ENCODE assay signal across 23 cellular contexts in the genomic region with DNA sequence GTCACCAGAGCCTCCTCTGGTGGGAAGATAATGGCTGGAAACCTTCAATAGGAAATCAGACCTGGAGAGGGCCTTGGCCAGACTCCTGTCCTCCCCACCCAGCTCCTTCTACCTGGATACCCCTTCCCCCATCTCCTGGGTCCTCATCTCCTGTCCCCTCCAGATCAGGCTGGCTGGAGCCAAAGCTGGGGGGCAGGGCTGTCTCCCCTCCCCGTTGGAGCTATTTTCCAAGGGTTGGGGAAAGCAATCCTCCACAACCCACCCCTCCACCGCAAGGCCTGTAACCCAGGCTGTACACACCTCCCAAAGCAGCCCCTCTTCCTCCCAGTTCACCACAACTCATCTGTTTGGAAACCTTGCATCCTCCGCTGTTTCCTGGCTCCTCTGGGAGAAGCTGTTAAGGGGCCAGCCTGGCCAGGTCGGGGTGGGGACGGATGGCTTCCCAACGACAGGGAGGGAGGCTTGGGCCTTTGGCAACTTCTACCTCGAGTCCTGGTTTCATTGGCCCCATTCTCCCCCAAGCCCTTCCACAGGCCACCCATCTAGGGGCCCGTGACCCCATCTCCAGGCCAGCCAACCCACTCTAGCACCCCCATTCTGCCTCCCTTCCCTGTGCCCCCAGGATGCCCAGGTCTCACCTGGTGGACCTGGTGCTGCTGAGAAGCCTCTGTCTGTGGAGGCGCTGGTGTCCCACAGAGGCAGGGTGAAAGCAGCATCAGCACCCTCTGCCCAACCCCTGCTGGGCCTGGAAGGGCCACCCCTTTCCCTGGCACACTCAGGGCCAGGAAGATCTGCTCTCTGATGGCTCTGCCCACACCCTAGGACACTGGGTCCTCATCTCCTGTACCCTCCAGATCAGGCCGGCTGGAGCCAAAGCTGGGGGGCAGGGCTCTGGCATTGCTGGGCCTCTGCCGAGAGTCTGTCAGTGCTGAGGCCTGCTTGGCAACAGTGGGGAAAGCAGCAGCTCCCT. TPM values are rescaled to one million over a fixed set of nuclear protein-coding genes. Genes with fewer than 3 reads are reported as not detected.
DNase-seq lines count a peak whose midpoint lies in the region; ATAC-seq and TF ChIP-seq lines count a peak whose summit lies in the region.
"Had no signal": no experiment of that assay in that cellular context is flagged by ENCODE, and none has a peak within 500 bp of the region (broad histone marks: within the 10 kb centered on the region; RNA-seq: fewer than 3 reads in every experiment).

No MANE protein-coding gene starts in this region.

- no peaks in the 10 kb centered on the region for H3K9me3 Mint-ChIP-seq in activated T-cell treated with anti-CD3 and anti-CD28 coated beads, Interleukin-2, amount 50 U/mL, for 4 hours
- H3K9me3 Mint-ChIP-seq: activated T-helper 1 cell treated with anti-CD3 and anti-CD28 coated beads, Interleukin-12 subunit alpha, Interleukin-12 subunit beta, Interleukin-2, Interleukin-4 antibody, amounts not matched to agents 30 ng/mL and 10 ng/mL and 1 ng/mL, durations not matched to agents 14 hours and 24 hours and 36 hours; CD8-positive, alpha-beta T cell had no signal

- H3K27me3 Mint-ChIP-seq in activated T-cell treated with anti-CD3 and anti-CD28 coated beads, Interleukin-2, amount 50 U/mL, for 4 hours (ENCODE audit: low read depth): peaks cover 30% of the 10 kb centered on the region

- H3K4me1 Mint-ChIP-seq in activated T-cell treated with anti-CD3 and anti-CD28 coated beads, Interleukin-2, amount 50 U/mL, for 4 hours (ENCODE audit: low read depth): no peaks in the 10 kb centered on the region

- ATAC-seq in left cardiac atrium (peak; percentile 49 to 58), sciatic nerve (no peak)
- no peak for ATAC-seq in activated T-cell treated with anti-CD3 and anti-CD28 coated beads, Interleukin-2, amount 50 U/mL, for 4 hours
- ATAC-seq: CD8-positive, alpha-beta T cell had no signal

- TF ChIP-seq CTCF in GM20000 (IDR thresholded peaks at IDR 0.05; ENCODE audit: extremely low read depth, missing control alignments): no peak

- no peaks in the 10 kb centered on the region for H3K36me3 Mint-ChIP-seq in activated T-cell treated with anti-CD3 and anti-CD28 coated beads, Interleukin-2, amount 50 U/mL, for 4 hours (ENCODE audit: insufficient read depth)
- H3K36me3 Mint-ChIP-seq: activated naive CD8-positive, alpha-beta T cell; CD8-positive, alpha-beta T cell had no signal

- DNase-seq in D341Med (ENCODE audit: low spot score): peak; percentile 27
- peak; percentile 4 for DNase-seq in GM20000 (ENCODE audit: low spot score)
- no peak for DNase-seq in left cardiac atrium
- DNase-seq in sciatic nerve (ENCODE audit: low spot score): peak; percentile 39
- no peak for DNase-seq in kidney tubule cell (ENCODE audit: low spot score)
- no peak for DNase-seq in activated T-cell treated with anti-CD3 and anti-CD28 coated beads, Interleukin-2, amount 50 U/mL, for 4 hours
- DNase-seq in iPS-NIHi7 (ENCODE audit: extremely low spot score): no peak
- DNase-seq: CD8-positive, alpha-beta T cell; cerebellar nuclear complex; DMS53; effector memory CD4-positive, alpha-beta T cell; GDM1; mesenchymal stem cell; NCI-H187; NCI-H82; OCI-M1; SHP77 treated with DMSO at 0.1 percent for 48 hours had no signal

- no peak overlapping the region for H3K4me3 Mint-ChIP-seq in activated T-cell treated with anti-CD3 and anti-CD28 coated beads, Interleukin-2, amount 50 U/mL, for 4 hours
- H3K4me3 Mint-ChIP-seq: activated naive CD8-positive, alpha-beta T cell; activated T-helper 1 cell treated with anti-CD3 and anti-CD28 coated beads, Interleukin-12 subunit alpha, Interleukin-12 subunit beta, Interleukin-2, Interleukin-4 antibody, amounts not matched to agents 30 ng/mL and 10 ng/mL and 1 ng/mL, durations not matched to agents 14 hours and 24 hours and 36 hours; CD8-positive, alpha-beta T cell had no signal

- intact Hi-C loops in left cardiac atrium (cut with DNase I): no loop called here
- intact Hi-C loops in sciatic nerve (cut with DNase I): no loop called here

RNA-seq across cellular contexts. Expression of a gene that starts 22.1 kb away (rescaled TPM):
- not detected for total RNA-seq in left cardiac atrium
- not detected for total RNA-seq in sciatic nerve
- total RNA-seq in activated T-cell treated with anti-CD3 and anti-CD28 coated beads, Interleukin-2, amount 50 U/mL, for 4 hours: not detected
- total RNA-seq: activated T-helper 1 cell treated with anti-CD3 and anti-CD28 coated beads, Interleukin-12 subunit alpha, Interleukin-12 subunit beta, Interleukin-2, Interleukin-4 antibody, amounts not matched to agents 30 ng/mL and 10 ng/mL and 1 ng/mL, durations not matched to agents 14 hours and 24 hours and 36 hours; CD8-positive, alpha-beta T cell; esophagus muscularis mucosa; frontal cortex; osteocyte; uterus had no signal

RNA-seq across cellular contexts. Expression of a gene that starts 34.4 kb away (rescaled TPM):
- 10 to 100 TPM in 1 of 2 donors, 1 to 10 TPM in 1; 9.0 to 14.2 TPM for total RNA-seq in left cardiac atrium
- total RNA-seq in sciatic nerve: 25.5 TPM
- 10 to 100 TPM; 49.9 to 68.7 (median 62.0) TPM for total RNA-seq in activated T-cell treated with anti-CD3 and anti-CD28 coated beads, Interleukin-2, amount 50 U/mL, for 4 hours

RNA-seq across cellular contexts. Expression of a gene that starts 46.6 kb away (rescaled TPM):
- total RNA-seq in left cardiac atrium (not detected), sciatic nerve (0.18 TPM)
- not detected for total RNA-seq in activated T-cell treated with anti-CD3 and anti-CD28 coated beads, Interleukin-2, amount 50 U/mL, for 4 hours
- total RNA-seq: activated T-helper 1 cell treated with anti-CD3 and anti-CD28 coated beads, Interleukin-12 subunit alpha, Interleukin-12 subunit beta, Interleukin-2, Interleukin-4 antibody, amounts not matched to agents 30 ng/mL and 10 ng/mL and 1 ng/mL, durations not matched to agents 14 hours and 24 hours and 36 hours; esophagus muscularis mucosa; frontal cortex; osteocyte; uterus had no signal

Comparison
In these comparisons a context has a peak if more than half of its experiments do, and no peak if none do; other contexts are left out.
1. DNase-seq: peak in D341Med (single experiment), GM20000 (single experiment) and sciatic nerve (single experiment); none in left cardiac atrium (single experiment), kidney tubule cell (single experiment), activated T-cell treated with anti-CD3 and anti-CD28 coated beads, Interleukin-2, amount 50 U/mL, for 4 hours (single experiment) and iPS-NIHi7 (single experiment).
2. ATAC-seq: peak in left cardiac atrium (2 of 2); none in sciatic nerve (single experiment) and activated T-cell treated with anti-CD3 and anti-CD28 coated beads, Interleukin-2, amount 50 U/mL, for 4 hours (0 of 2).